ENCODE assay signal across 13 cellular contexts in genomic region chr17:65023791-65024190, GRCh38. TPM values are rescaled to one million over a fixed set of nuclear protein-coding genes. Genes with fewer than 3 reads are reported as not detected.
DNase-seq lines count a peak whose midpoint lies in the region; ATAC-seq and TF ChIP-seq lines count a peak whose summit lies in the region.
"Had no signal": no experiment of that assay in that cellular context is flagged by ENCODE, and none has a peak within 500 bp of the region (broad histone marks: within the 10 kb centered on the region; RNA-seq: fewer than 3 reads in every experiment).

No MANE protein-coding gene starts in this region.

- peaks cover 22% of the 10 kb centered on the region for H3K4me1 Mint-ChIP-seq in mesothelial cell of epicardium

- POLR2A ChIA-PET in RWPE1 (lab: Yijun Ruan, JAX; ENCODE audit: low non-redundant PET), result no interaction called here

- H3K4me3 Mint-ChIP-seq in mesothelial cell of epicardium, result no peak overlapping the region

- H3K27me3 Mint-ChIP-seq in mesothelial cell of epicardium (ENCODE audit: low read depth), result no peaks in the 10 kb centered on the region

- peaks cover 32 to 100% (median 87%) of the 10 kb centered on the region in 11 experiments; a peak in 21 of 22 replicates for H4K20me1 ChIP-seq in BLaER1 treated with 17β-estradiol and CSF1 and Interleukin-3, amounts not matched to agents 10 nM and 100 nM

- CTCF ChIA-PET in RWPE1 (lab: Yijun Ruan, JAX), result no interaction called here

- H3K27ac ChIP-seq in BLaER1 treated with 17β-estradiol and CSF1 and Interleukin-3, amounts not matched to agents 10 nM and 100 nM, result peak overlapping the region in 2 of 11 experiments; percentile 45 to 51; a peak in 2 of 22 replicates
- H3K27ac ChIP-seq in VCaP (peak overlapping the region; percentile 53), RWPE1 (no peak overlapping the region; the same call in 1 of the 2 replicates)

- H3K4me2 ChIP-seq in BLaER1 treated with 17β-estradiol and CSF1 and Interleukin-3, amounts not matched to agents 10 nM and 100 nM, result peak overlapping the region; percentile 44 to 76 (median 53)

- H3K4me3 ChIP-seq in BLaER1 treated with 17β-estradiol and CSF1 and Interleukin-3, amounts not matched to agents 10 nM and 100 nM, result no peak overlapping the region
- peak overlapping the region; percentile 32 for H3K4me3 ChIP-seq in GM08714 (ENCODE audit: low read length)
- H3K4me3 ChIP-seq: heart left ventricle had no signal

- ATAC-seq in GM18519 (IDR thresholded peaks at IDR 0.05; ENCODE audit: low FRiP score, unreplicated experiment), result no peak

- peaks cover 29 to 73% (median 51%) of the 10 kb centered on the region in 11 experiments; a peak in 21 of 22 replicates for H3K36me3 ChIP-seq in BLaER1 treated with 17β-estradiol and CSF1 and Interleukin-3, amounts not matched to agents 10 nM and 100 nM

- no peaks in the 10 kb centered on the region for H3K27me3 ChIP-seq in BLaER1 treated with 17β-estradiol and CSF1 and Interleukin-3, amounts not matched to agents 10 nM and 100 nM
- H3K27me3 ChIP-seq: heart left ventricle had no signal

- H3K9me3 ChIP-seq in BLaER1 treated with 17β-estradiol and CSF1 and Interleukin-3, amounts not matched to agents 10 nM and 100 nM (replicated peaks in 1 of 11), result no peaks in the 10 kb centered on the region; a peak in 1 of 22 replicates
- H3K9me3 ChIP-seq: heart left ventricle had no signal

- no peak for TF ChIP-seq CTCF in VCaP (conservative IDR thresholded peaks at IDR 0.05)
- no peak for TF ChIP-seq CTCF in mesothelial cell of epicardium (IDR thresholded peaks at IDR 0.05; ENCODE audit: unreplicated experiment)
- no peak for TF ChIP-seq CTCF in RWPE1 (conservative IDR thresholded peaks at IDR 0.05; ENCODE audit: low read depth)

- H3K9ac ChIP-seq in BLaER1 treated with 17β-estradiol and CSF1 and Interleukin-3, amounts not matched to agents 10 nM and 100 nM, result peak overlapping the region in 2 of 11 experiments; percentile 1 to 49; a peak in 2 of 22 replicates

- H3K9me3 Mint-ChIP-seq in mesothelial cell of epicardium, result peaks cover 3% of the 10 kb centered on the region

- DNase-seq in mesothelial cell of epicardium (ENCODE audit: low spot score in 2 of 2, unreplicated experiment in 2 of 2) (no peak), RWPE1 (ENCODE audit: low spot score) (no peak), NCI-H345 treated with DMSO at 0.1 percent for 48 hours (lab: John Stamatoyannopoulos, UW; ENCODE audit: unreplicated experiment) (no peak), NCI-H226 (no peak)
- DNase-seq: activated gamma-delta T cell, Calu3, heart left ventricle, Kasumi-1, mesendoderm had no signal

- peaks cover 36 to 100% (median 55%) of the 10 kb centered on the region in 10 experiments for H3K4me1 ChIP-seq in BLaER1 treated with 17β-estradiol and CSF1 and Interleukin-3, amounts not matched to agents 10 nM and 100 nM

- H3K36me3 Mint-ChIP-seq in mesothelial cell of epicardium, result peaks cover 7% of the 10 kb centered on the region

- H3K27ac Mint-ChIP-seq in mesothelial cell of epicardium, result peak overlapping the region; percentile 10

RNA-seq across cellular contexts. Expression of gene GNA13, which starts 32.7 kb away (rescaled TPM):
- total RNA-seq in mesothelial cell of epicardium, result 36.2 to 37.7 TPM (median 37.7 TPM) in 3 replicates
